ENCODE assay signal across 8 cellular contexts in genomic region chr7:143836622-143837021, GRCh38.
DNase-seq lines count a peak whose midpoint lies in the region; ATAC-seq, FAIRE-seq and TF ChIP-seq lines count a peak whose summit lies in the region.
"Not testable (repeated sequence)": the region's sequence is repeated elsewhere in the genome, so short reads cannot be mapped to it uniquely, and the experiment has no call there.

No MANE protein-coding gene starts in this region.

- not testable (repeated sequence) for H3K36me3 ChIP-seq in Loucy (ENCODE audit: insufficient read depth, low read length)

- FAIRE-seq in G401.6 (lab: Jason Lieb, UNC): peak; percentile 66

- peak; percentile 90 for ATAC-seq in SK-N-SH treated with all-trans-retinoic acid at 6 μM for 48 hours
- ATAC-seq in esophagus mucosa: peak; percentile 98
- peak; percentile 81 to 85 for ATAC-seq in stimulated activated naive B cell treated with anti-CD40 and anti-IgM and Interleukin-4, amounts not matched to agents 10 μg/mL and 1 μg/mL and 100 μg/mL, for 72 hours (replicated peaks)

- H2BK20ac ChIP-seq in H9 (ENCODE audit: low read depth, low read length, poor library complexity, severe bottlenecking): not testable (repeated sequence)

- H3K9me3 ChIP-seq in H9 (ENCODE audit: control insufficient read depth, low read depth, low read length); Loucy (ENCODE audit: insufficient read depth, low read depth, low read length): not testable (repeated sequence)

- not testable (repeated sequence) for H3K4me1 Mint-ChIP-seq in H9; activated T-helper 1 cell treated with anti-CD3 and anti-CD28 coated beads, Interleukin-12 subunit alpha, Interleukin-12 subunit beta, Interleukin-2, Interleukin-4 antibody, amounts not matched to agents 30 ng/mL and 10 ng/mL and 1 ng/mL, durations not matched to agents 14 hours and 24 hours and 36 hours (ENCODE audit: low read depth); stimulated activated naive B cell treated with anti-CD40 and anti-IgM and Interleukin-4, amounts not matched to agents 10 μg/mL and 1 μg/mL and 100 μg/mL, for 72 hours

- not testable (repeated sequence) for H3K27ac Mint-ChIP-seq in H9
- H3K27ac Mint-ChIP-seq in activated T-helper 1 cell treated with anti-CD3 and anti-CD28 coated beads, Interleukin-12 subunit alpha, Interleukin-12 subunit beta, Interleukin-2, Interleukin-4 antibody, amounts not matched to agents 30 ng/mL and 10 ng/mL and 1 ng/mL, durations not matched to agents 14 hours and 24 hours and 36 hours: peak overlapping the region; percentile 79
- H3K27ac Mint-ChIP-seq in stimulated activated naive B cell treated with anti-CD40 and anti-IgM and Interleukin-4, amounts not matched to agents 10 μg/mL and 1 μg/mL and 100 μg/mL, for 72 hours: peak overlapping the region; percentile 94

- not testable (repeated sequence) for H3F3A ChIP-seq in Loucy (ENCODE audit: low read depth)

- peak overlapping the region; percentile 54 to 72 for H3K4me3 Mint-ChIP-seq in H9
- H3K4me3 Mint-ChIP-seq in activated T-helper 1 cell treated with anti-CD3 and anti-CD28 coated beads, Interleukin-12 subunit alpha, Interleukin-12 subunit beta, Interleukin-2, Interleukin-4 antibody, amounts not matched to agents 30 ng/mL and 10 ng/mL and 1 ng/mL, durations not matched to agents 14 hours and 24 hours and 36 hours: peak overlapping the region; percentile 79
- H3K4me3 Mint-ChIP-seq in stimulated activated naive B cell treated with anti-CD40 and anti-IgM and Interleukin-4, amounts not matched to agents 10 μg/mL and 1 μg/mL and 100 μg/mL, for 72 hours: peak overlapping the region; percentile 77 to 84

- not testable (repeated sequence) for H3K4me2 ChIP-seq in H9 (ENCODE audit: insufficient read depth, insufficient read length, low read length); Loucy (ENCODE audit: low read depth, low read length, poor library complexity, severe bottlenecking)

- H3K27me3 ChIP-seq in H9 (ENCODE audit: insufficient read depth, low read length); Loucy (ENCODE audit: insufficient read depth, low read length, poor library complexity, severe bottlenecking): not testable (repeated sequence)

- not testable (repeated sequence) for H3K23me2 ChIP-seq in H9 (ENCODE audit: insufficient read length, low read depth, low read length, poor library complexity, severe bottlenecking)

- no CpG with 5 or more reads among the region's 38 CpGs for WGBS in H9 (ENCODE audit: extremely low coverage, insufficient read length, low lambda C conversion rate)

- not testable (repeated sequence) for H3K27me3 Mint-ChIP-seq in H9 (ENCODE audit: low read depth); activated T-helper 1 cell treated with anti-CD3 and anti-CD28 coated beads, Interleukin-12 subunit alpha, Interleukin-12 subunit beta, Interleukin-2, Interleukin-4 antibody, amounts not matched to agents 30 ng/mL and 10 ng/mL and 1 ng/mL, durations not matched to agents 14 hours and 24 hours and 36 hours (ENCODE audit: insufficient read depth); stimulated activated naive B cell treated with anti-CD40 and anti-IgM and Interleukin-4, amounts not matched to agents 10 μg/mL and 1 μg/mL and 100 μg/mL, for 72 hours

- not testable (repeated sequence) for H3K18ac ChIP-seq in H9 (ENCODE audit: insufficient read length, low read depth, low read length)

- H3K9me3 Mint-ChIP-seq in H9; activated T-helper 1 cell treated with anti-CD3 and anti-CD28 coated beads, Interleukin-12 subunit alpha, Interleukin-12 subunit beta, Interleukin-2, Interleukin-4 antibody, amounts not matched to agents 30 ng/mL and 10 ng/mL and 1 ng/mL, durations not matched to agents 14 hours and 24 hours and 36 hours; stimulated activated naive B cell treated with anti-CD40 and anti-IgM and Interleukin-4, amounts not matched to agents 10 μg/mL and 1 μg/mL and 100 μg/mL, for 72 hours: not testable (repeated sequence)

- H3K27ac ChIP-seq in H9 (ENCODE audit: insufficient read length, low read depth, low read length): not testable (repeated sequence)

- intact Hi-C loops in activated T-helper 1 cell treated with anti-CD3 and anti-CD28 coated beads, Interleukin-12 subunit alpha, Interleukin-12 subunit beta, Interleukin-2, Interleukin-4 antibody, amounts not matched to agents 30 ng/mL and 10 ng/mL and 1 ng/mL, durations not matched to agents 14 hours and 24 hours and 36 hours (cut with micrococcal nuclease): not testable (repeated sequence)

- H3T11ph ChIP-seq in H9 (ENCODE audit: low read length): not testable (repeated sequence)

- H2BK15ac ChIP-seq in H9 (ENCODE audit: low read depth, low read length): not testable (repeated sequence)

- not testable (repeated sequence) for DNase-seq in H9
- DNase-seq in activated T-helper 1 cell treated with anti-CD3 and anti-CD28 coated beads, Interleukin-12 subunit alpha, Interleukin-12 subunit beta, Interleukin-2, Interleukin-4 antibody, amounts not matched to agents 30 ng/mL and 10 ng/mL and 1 ng/mL, durations not matched to agents 14 hours and 24 hours and 36 hours (ENCODE audit: low spot score): peak; percentile 89
- peak; percentile 92 for DNase-seq in occipital lobe (lab: John Stamatoyannopoulos, UW)
- peak; percentile 89 for DNase-seq in stimulated activated naive B cell treated with anti-CD40 and anti-IgM and Interleukin-4, amounts not matched to agents 10 μg/mL and 1 μg/mL and 100 μg/mL, for 72 hours

- not testable (repeated sequence) for H4K5ac ChIP-seq in H9 (ENCODE audit: insufficient read length, low read depth, low read length)

- H3K79me2 ChIP-seq in H9 (ENCODE audit: insufficient read depth, low read length); Loucy (ENCODE audit: insufficient read depth, low read length): not testable (repeated sequence)

- H3K4ac ChIP-seq in H9 (ENCODE audit: low read depth, low read length): not testable (repeated sequence)

- H4K91ac ChIP-seq in H9 (ENCODE audit: insufficient read length, low read depth, low read length): not testable (repeated sequence)

- not testable (repeated sequence) for H3K4me1 ChIP-seq in H9 (ENCODE audit: insufficient read depth, low read length); Loucy (ENCODE audit: insufficient read depth, low read length, poor library complexity, severe bottlenecking)

- not testable (repeated sequence) for H3K79me1 ChIP-seq in H9 (ENCODE audit: insufficient read depth, low read depth, low read length, poor library complexity, severe bottlenecking)

- H2BK120ac ChIP-seq in H9 (ENCODE audit: low read depth, low read length, poor library complexity, severe bottlenecking): not testable (repeated sequence)

- H3K9ac ChIP-seq in H9 (ENCODE audit: extremely low read depth, insufficient read length, low read length); Loucy (ENCODE audit: low read depth, low read length, poor library complexity, severe bottlenecking): not testable (repeated sequence)

- not testable (repeated sequence) for H3K9me2 ChIP-seq in Loucy (replicated peaks; ENCODE audit: low read depth, low read length)

- H4K8ac ChIP-seq in H9 (replicated peaks; ENCODE audit: insufficient read length, low read depth, low read length): not testable (repeated sequence)

- H3K23ac ChIP-seq in H9 (ENCODE audit: insufficient read length, low read depth, low read length): not testable (repeated sequence)

- not testable (repeated sequence) for H3K56ac ChIP-seq in H9 (ENCODE audit: insufficient read length, low read depth, low read length)

- H3K14ac ChIP-seq in H9 (ENCODE audit: insufficient read depth, low read length): not testable (repeated sequence)

- H3K36me3 Mint-ChIP-seq in H9 (ENCODE audit: insufficient read depth in 1 of 3, low read depth in 3 of 3); activated T-helper 1 cell treated with anti-CD3 and anti-CD28 coated beads, Interleukin-12 subunit alpha, Interleukin-12 subunit beta, Interleukin-2, Interleukin-4 antibody, amounts not matched to agents 30 ng/mL and 10 ng/mL and 1 ng/mL, durations not matched to agents 14 hours and 24 hours and 36 hours (ENCODE audit: low read depth); stimulated activated naive B cell treated with anti-CD40 and anti-IgM and Interleukin-4, amounts not matched to agents 10 μg/mL and 1 μg/mL and 100 μg/mL, for 72 hours: not testable (repeated sequence)

- not testable (repeated sequence) for H4K20me1 ChIP-seq in H9 (ENCODE audit: control insufficient read depth, insufficient read depth, insufficient read length); Loucy (ENCODE audit: insufficient read depth, low read length, poor library complexity, severe bottlenecking)

- not testable (repeated sequence) for H2AK5ac ChIP-seq in H9 (ENCODE audit: insufficient read length, low read length)

- not testable (repeated sequence) for H2BK5ac ChIP-seq in H9 (ENCODE audit: insufficient read length, low read length)

- H2AFZ ChIP-seq in H9 (ENCODE audit: low read length); Loucy (ENCODE audit: low read length): not testable (repeated sequence)

- peak overlapping the region; percentile 65 for H3K4me3 ChIP-seq in Loucy (ENCODE audit: low read length, poor library complexity, severe bottlenecking)

- TF ChIP-seq CTCF in H9 (conservative IDR thresholded peaks at IDR 0.05); Loucy (conservative IDR thresholded peaks at IDR 0.05; ENCODE audit: low read length): not testable (repeated sequence)

- not testable (repeated sequence) for H2BK12ac ChIP-seq in H9 (ENCODE audit: insufficient read length, low read depth, low read length)
